Comparison of ENCODE assay signal across 25 cellular contexts in the genomic region with DNA sequence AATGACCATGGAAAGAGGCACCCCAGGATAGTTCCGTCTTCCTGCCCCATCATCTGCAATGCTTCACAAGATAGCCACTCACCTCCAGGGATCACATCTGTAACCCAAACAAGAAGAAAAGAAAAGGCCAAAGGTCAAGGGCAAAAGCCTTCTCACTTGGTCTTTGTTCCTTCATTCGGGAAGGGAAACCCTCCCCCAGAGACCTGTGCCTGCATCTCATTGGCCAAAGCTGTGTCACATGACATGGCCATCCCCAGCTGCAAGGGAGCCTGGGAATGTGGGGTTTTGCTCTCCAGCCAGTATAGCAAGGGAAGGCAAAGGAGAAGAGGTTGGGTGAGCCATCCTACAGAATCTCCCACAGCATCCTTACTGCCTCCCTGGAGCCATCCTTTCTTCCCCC.
"Had no signal": no experiment of that assay in that cellular context is flagged by ENCODE, and none has a peak within 500 bp of the region (broad histone marks: within the 10 kb centered on the region; RNA-seq: fewer than 3 reads in every experiment).

No MANE protein-coding gene starts in this region.

- H3K36me3 ChIP-seq: cardiac muscle cell, heart left ventricle, ovary, thyroid gland, upper lobe of right lung had no signal

- H3K4me1 ChIP-seq: body of pancreas, heart left ventricle, psoas muscle, thyroid gland, upper lobe of right lung had no signal

- H3K9me3 ChIP-seq: body of pancreas, heart left ventricle, ovary, psoas muscle, thyroid gland, upper lobe of right lung had no signal

- H3K27ac ChIP-seq: body of pancreas, cardiac muscle cell, heart left ventricle, ovary, psoas muscle, skin epidermis, thyroid gland, upper lobe of right lung had no signal

- ATAC-seq: activated naive CD8-positive, alpha-beta T cell treated with anti-CD3 and anti-CD28 coated beads, Interleukin-2, amount 50 U/mL, for 24 hours; activated T-cell treated with anti-CD3 and anti-CD28 coated beads, Interleukin-2, amount 50 U/mL, for 72 hours; body of pancreas; heart left ventricle; left ventricle myocardium superior; natural killer cell; psoas muscle; right cardiac atrium; T-helper 17 cell; upper lobe of right lung had no signal

- H3K27me3 ChIP-seq: body of pancreas, cardiac muscle cell, heart left ventricle, ovary, thyroid gland, upper lobe of right lung had no signal

- H3K4me3 ChIP-seq: body of pancreas, cardiac muscle cell, heart left ventricle, ovary, psoas muscle, skin epidermis, thyroid gland, upper lobe of right lung had no signal

- DNase-seq: activated CD4-positive, alpha-beta T cell treated with anti-CD3 and anti-CD28 coated beads for 4 hours; activated CD4-positive, alpha-beta T cell treated with anti-CD3 and anti-CD28 coated beads, Interleukin-2, amount 50 U/mL, for 48 hours; activated CD4-positive, CD25-positive, alpha-beta regulatory T cell; activated gamma-delta T cell; activated naive CD4-positive, alpha-beta T cell treated with anti-CD3 and anti-CD28 coated beads, Interleukin-2, amount 50 U/mL, for 16 hours; activated naive CD8-positive, alpha-beta T cell treated with anti-CD3 and anti-CD28 coated beads, Interleukin-2, amount 50 U/mL, for 24 hours; activated T-cell treated with anti-CD3 and anti-CD28 coated beads, Interleukin-2, amount 50 U/mL, for 72 hours; anterior cingulate cortex; body of pancreas; effector CD4-positive, alpha-beta T cell; heart left ventricle; left ventricle myocardium superior; mammary epithelial cell; midbrain; natural killer cell; ovary; psoas muscle; right cardiac atrium; stimulated activated CD4-positive, alpha-beta T cell treated with anti-CD3 and anti-CD28 coated beads, Interleukin-1b, Interleukin-23, amount 100 ng/mL, for 48 hours; substantia nigra; T-helper 17 cell; thyroid gland; upper lobe of right lung had no signal
